ENCODE assay signal across 1 cellular context in the genomic region with DNA sequence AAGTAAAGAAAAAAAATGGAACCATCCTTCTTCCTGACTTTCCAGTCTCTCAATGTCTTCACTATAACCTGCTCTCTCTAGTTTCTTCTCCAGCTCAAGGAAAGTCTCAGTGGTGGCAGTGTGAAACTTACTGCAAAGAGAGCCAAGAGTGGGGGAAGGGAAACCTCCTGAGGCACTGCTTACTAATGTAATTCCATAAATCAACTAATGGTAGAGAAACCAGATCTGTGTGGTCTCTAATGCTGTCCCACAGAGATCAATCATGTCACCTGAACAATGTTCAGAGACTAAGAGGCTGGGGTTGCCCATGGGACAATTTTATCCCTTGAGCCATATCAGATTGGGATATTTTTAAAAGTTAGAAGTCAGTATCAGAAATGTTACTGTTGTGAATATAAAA.
TF ChIP-seq lines count a peak whose summit lies in the region.

No MANE protein-coding gene starts in this region.

TF ChIP-seq in GM23338, 12 proteins besides CTCF, POLR2A, EP300 and RAD21 (continued from another document):
- TF ChIP-seq, protein P1, sequence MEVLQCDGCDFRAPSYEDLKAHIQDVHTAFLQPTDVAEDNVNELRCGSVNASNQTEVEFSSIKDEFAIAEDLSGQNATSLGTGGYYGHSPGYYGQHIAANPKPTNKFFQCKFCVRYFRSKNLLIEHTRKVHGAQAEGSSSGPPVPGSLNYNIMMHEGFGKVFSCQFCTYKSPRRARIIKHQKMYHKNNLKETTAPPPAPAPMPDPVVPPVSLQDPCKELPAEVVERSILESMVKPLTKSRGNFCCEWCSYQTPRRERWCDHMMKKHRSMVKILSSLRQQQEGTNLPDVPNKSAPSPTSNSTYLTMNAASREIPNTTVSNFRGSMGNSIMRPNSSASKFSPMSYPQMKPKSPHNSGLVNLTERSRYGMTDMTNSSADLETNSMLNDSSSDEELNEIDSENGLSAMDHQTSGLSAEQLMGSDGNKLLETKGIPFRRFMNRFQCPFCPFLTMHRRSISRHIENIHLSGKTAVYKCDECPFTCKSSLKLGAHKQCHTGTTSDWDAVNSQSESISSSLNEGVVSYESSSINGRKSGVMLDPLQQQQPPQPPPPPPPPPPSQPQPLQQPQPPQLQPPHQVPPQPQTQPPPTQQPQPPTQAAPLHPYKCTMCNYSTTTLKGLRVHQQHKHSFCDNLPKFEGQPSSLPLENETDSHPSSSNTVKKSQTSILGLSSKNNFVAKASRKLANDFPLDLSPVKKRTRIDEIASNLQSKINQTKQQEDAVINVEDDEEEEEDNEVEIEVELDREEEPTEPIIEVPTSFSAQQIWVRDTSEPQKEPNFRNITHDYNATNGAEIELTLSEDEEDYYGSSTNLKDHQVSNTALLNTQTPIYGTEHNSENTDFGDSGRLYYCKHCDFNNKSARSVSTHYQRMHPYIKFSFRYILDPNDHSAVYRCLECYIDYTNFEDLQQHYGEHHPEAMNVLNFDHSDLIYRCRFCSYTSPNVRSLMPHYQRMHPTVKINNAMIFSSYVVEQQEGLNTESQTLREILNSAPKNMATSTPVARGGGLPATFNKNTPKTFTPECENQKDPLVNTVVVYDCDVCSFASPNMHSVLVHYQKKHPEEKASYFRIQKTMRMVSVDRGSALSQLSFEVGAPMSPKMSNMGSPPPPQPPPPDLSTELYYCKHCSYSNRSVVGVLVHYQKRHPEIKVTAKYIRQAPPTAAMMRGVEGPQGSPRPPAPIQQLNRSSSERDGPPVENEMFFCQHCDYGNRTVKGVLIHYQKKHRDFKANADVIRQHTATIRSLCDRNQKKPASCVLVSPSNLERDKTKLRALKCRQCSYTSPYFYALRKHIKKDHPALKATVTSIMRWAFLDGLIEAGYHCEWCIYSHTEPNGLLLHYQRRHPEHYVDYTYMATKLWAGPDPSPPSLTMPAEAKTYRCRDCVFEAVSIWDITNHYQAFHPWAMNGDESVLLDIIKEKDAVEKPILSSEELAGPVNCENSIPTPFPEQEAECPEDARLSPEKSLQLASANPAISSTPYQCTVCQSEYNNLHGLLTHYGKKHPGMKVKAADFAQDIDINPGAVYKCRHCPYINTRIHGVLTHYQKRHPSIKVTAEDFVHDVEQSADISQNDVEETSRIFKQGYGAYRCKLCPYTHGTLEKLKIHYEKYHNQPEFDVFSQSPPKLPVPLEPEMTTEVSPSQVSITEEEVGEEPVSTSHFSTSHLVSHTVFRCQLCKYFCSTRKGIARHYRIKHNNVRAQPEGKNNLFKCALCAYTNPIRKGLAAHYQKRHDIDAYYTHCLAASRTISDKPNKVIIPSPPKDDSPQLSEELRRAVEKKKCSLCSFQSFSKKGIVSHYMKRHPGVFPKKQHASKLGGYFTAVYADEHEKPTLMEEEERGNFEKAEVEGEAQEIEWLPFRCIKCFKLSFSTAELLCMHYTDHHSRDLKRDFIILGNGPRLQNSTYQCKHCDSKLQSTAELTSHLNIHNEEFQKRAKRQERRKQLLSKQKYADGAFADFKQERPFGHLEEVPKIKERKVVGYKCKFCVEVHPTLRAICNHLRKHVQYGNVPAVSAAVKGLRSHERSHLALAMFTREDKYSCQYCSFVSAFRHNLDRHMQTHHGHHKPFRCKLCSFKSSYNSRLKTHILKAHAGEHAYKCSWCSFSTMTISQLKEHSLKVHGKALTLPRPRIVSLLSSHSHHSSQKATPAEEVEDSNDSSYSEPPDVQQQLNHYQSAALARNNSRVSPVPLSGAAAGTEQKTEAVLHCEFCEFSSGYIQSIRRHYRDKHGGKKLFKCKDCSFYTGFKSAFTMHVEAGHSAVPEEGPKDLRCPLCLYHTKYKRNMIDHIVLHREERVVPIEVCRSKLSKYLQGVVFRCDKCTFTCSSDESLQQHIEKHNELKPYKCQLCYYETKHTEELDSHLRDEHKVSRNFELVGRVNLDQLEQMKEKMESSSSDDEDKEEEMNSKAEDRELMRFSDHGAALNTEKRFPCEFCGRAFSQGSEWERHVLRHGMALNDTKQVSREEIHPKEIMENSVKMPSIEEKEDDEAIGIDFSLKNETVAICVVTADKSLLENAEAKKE (CRISPR knock-in tag; IDR thresholded peaks at IDR 0.05) = no peak
- TF ChIP-seq CREB1 (CRISPR knock-in tag; IDR thresholded peaks at IDR 0.05; ENCODE audit: low read depth) = no peak
- TF ChIP-seq STAT1 (IDR thresholded peaks at IDR 0.05; ENCODE audit: unreplicated experiment) = no peak
- no peak for TF ChIP-seq EZH2phosphoT487 (IDR thresholded peaks at IDR 0.05; ENCODE audit: unreplicated experiment)
- TF ChIP-seq, protein P2, sequence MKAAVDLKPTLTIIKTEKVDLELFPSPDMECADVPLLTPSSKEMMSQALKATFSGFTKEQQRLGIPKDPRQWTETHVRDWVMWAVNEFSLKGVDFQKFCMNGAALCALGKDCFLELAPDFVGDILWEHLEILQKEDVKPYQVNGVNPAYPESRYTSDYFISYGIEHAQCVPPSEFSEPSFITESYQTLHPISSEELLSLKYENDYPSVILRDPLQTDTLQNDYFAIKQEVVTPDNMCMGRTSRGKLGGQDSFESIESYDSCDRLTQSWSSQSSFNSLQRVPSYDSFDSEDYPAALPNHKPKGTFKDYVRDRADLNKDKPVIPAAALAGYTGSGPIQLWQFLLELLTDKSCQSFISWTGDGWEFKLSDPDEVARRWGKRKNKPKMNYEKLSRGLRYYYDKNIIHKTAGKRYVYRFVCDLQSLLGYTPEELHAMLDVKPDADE (IDR thresholded peaks at IDR 0.05) = no peak
- TF ChIP-seq ZNF114 (CRISPR knock-in tag; IDR thresholded peaks at IDR 0.05) = no peak
- TF ChIP-seq, protein P3, sequence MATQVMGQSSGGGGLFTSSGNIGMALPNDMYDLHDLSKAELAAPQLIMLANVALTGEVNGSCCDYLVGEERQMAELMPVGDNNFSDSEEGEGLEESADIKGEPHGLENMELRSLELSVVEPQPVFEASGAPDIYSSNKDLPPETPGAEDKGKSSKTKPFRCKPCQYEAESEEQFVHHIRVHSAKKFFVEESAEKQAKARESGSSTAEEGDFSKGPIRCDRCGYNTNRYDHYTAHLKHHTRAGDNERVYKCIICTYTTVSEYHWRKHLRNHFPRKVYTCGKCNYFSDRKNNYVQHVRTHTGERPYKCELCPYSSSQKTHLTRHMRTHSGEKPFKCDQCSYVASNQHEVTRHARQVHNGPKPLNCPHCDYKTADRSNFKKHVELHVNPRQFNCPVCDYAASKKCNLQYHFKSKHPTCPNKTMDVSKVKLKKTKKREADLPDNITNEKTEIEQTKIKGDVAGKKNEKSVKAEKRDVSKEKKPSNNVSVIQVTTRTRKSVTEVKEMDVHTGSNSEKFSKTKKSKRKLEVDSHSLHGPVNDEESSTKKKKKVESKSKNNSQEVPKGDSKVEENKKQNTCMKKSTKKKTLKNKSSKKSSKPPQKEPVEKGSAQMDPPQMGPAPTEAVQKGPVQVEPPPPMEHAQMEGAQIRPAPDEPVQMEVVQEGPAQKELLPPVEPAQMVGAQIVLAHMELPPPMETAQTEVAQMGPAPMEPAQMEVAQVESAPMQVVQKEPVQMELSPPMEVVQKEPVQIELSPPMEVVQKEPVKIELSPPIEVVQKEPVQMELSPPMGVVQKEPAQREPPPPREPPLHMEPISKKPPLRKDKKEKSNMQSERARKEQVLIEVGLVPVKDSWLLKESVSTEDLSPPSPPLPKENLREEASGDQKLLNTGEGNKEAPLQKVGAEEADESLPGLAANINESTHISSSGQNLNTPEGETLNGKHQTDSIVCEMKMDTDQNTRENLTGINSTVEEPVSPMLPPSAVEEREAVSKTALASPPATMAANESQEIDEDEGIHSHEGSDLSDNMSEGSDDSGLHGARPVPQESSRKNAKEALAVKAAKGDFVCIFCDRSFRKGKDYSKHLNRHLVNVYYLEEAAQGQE (IDR thresholded peaks at IDR 0.05; ENCODE audit: unreplicated experiment) = no peak
- no peak for TF ChIP-seq POLR2AphosphoS5 (IDR thresholded peaks at IDR 0.05; ENCODE audit: low read depth)
